8 cellular contexts compared by ENCODE assay signal in the genomic region with DNA sequence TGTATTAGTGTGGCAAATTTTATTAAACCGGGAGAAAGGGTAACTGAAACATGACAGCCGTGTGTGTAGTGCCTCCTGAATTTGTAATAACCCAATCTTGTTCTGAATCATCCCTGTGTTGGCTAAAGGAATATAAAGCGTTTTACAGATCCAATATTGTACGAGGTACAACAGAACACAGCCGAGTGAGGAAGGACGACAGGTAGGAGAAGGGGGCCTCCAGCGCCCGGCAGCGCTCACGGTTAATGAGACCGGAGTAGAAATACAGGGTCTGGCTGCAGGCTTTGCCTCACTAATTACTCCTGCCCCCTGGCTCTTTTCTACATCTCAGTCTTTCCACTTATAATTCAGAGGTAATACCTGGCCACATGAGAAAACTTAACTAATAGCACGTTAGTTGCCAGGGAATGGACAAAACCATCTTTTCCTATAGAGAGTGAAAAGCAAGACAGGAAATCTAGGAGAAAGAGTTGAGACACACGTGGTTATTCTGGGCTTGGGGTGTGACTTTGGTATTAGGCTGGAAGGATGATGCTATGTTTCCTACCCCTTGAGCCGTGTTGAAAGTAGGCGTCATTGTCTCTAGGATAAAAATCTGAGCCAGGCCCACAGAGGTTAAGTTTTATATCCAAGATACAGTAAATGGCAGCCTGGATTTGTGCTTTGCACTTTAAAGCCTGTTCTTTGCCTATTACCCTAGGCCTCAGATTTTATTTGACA. TPM values are rescaled to one million over a fixed set of nuclear protein-coding genes. Genes with fewer than 3 reads are reported as not detected.
DNase-seq lines count a peak whose midpoint lies in the region; ATAC-seq and TF ChIP-seq lines count a peak whose summit lies in the region.

No MANE protein-coding gene starts in this region.

- no peaks in the 10 kb centered on the region for H3K27me3 ChIP-seq in HCT116 (ENCODE audit: insufficient read depth, low read length)
- peaks cover 59% of the 10 kb centered on the region for H3K27me3 ChIP-seq in iPS-20b (ENCODE audit: insufficient read depth, low read length)
- peaks cover 6% of the 10 kb centered on the region for H3K27me3 ChIP-seq in smooth muscle cell (ENCODE audit: low read depth)
- H3K27me3 ChIP-seq in CD8-positive, alpha-beta memory T cell (ENCODE audit: insufficient read depth, low read length, poor library complexity, severe bottlenecking): peaks cover 12% of the 10 kb centered on the region

- peak overlapping the region; percentile 33 for H3K9ac ChIP-seq in HCT116 (ENCODE audit: low read length)
- peak overlapping the region; percentile 1; the same call in 1 of the 2 replicates for H3K9ac ChIP-seq in iPS-20b (ENCODE audit: low read depth, low read length)
- peak overlapping the region; percentile 28 for H3K9ac ChIP-seq in smooth muscle cell (ENCODE audit: low read depth)

- no peak overlapping the region for H3K27ac Mint-ChIP-seq in activated B cell treated with CpG ODN at 0.5 μM for 24 hours
- H3K27ac Mint-ChIP-seq in CD8-positive, alpha-beta memory T cell: no peak overlapping the region

- no peaks in the 10 kb centered on the region for H3K9me3 Mint-ChIP-seq in activated B cell treated with CpG ODN at 0.5 μM for 24 hours
- H3K9me3 Mint-ChIP-seq in CD8-positive, alpha-beta memory T cell: no peaks in the 10 kb centered on the region

- intact Hi-C loops in HCT116 (cut with micrococcal nuclease) (no loop called here), activated B cell treated with CpG ODN at 0.5 μM for 24 hours (cut with micrococcal nuclease) (no loop called here)

- peak overlapping the region; percentile 41 for H2AFZ ChIP-seq in HCT116 (ENCODE audit: low read depth, low read length, poor library complexity, severe bottlenecking)
- no peak overlapping the region for H2AFZ ChIP-seq in smooth muscle cell (ENCODE audit: low read depth)

- CTCF ChIA-PET in HCT116 (lab: Charles Lee) (no interaction called here), activated B cell treated with CpG ODN at 0.5 μM for 24 hours (lab: Charles Lee) (interaction anchor here (1.4 kb wide), 1 partner anchor 119 kb away, joined by 6 read pairs; no protein-coding TSS in a partner anchor)
- CTCF ChIA-PET in CD8-positive, alpha-beta memory T cell (lab: Charles Lee): no interaction called here

- H4K20me1 ChIP-seq in HCT116 (ENCODE audit: insufficient read depth) (no peaks in the 10 kb centered on the region), smooth muscle cell (ENCODE audit: low read depth) (no peaks in the 10 kb centered on the region)

- H3K9me3 ChIP-seq in HCT116 (ENCODE audit: control insufficient read depth in 1 of 2, insufficient read depth in 1 of 2, low read depth in 1 of 2, low read length in 2 of 2) (no peaks in the 10 kb centered on the region), iPS-20b (ENCODE audit: insufficient read depth, low read depth, low read length) (no peaks in the 10 kb centered on the region), smooth muscle cell (replicated peaks; ENCODE audit: low read depth) (no peaks in the 10 kb centered on the region)
- H3K9me3 ChIP-seq in CD8-positive, alpha-beta memory T cell (ENCODE audit: low read length): no peaks in the 10 kb centered on the region

- H3K4me2 ChIP-seq in HCT116 (ENCODE audit: low read length) (peak overlapping the region; percentile 69), smooth muscle cell (peak overlapping the region; percentile 91)

- H3K4me3 ChIP-seq in HCT116 (replicated peaks in 1 of 2; ENCODE audit: low read depth in 1 of 2, low read length in 2 of 2) (peak overlapping the region in 1 of 2 experiments; percentile 22; a peak in 2 of 4 replicates), iPS-20b (ENCODE audit: low read length) (peak overlapping the region; percentile 65), smooth muscle cell (peak overlapping the region; percentile 45)
- H3K4me3 ChIP-seq in CD8-positive, alpha-beta memory T cell (ENCODE audit: low read length): no peak overlapping the region

- TF ChIP-seq RAD21 in HCT116 (IDR thresholded peaks at IDR 0.05; ENCODE audit: low read depth): no peak

- H3K27ac ChIP-seq in HCT116 (ENCODE audit: low read depth, low read length) (peak overlapping the region; percentile 69), iPS-20b (ENCODE audit: low read length) (no peak overlapping the region), smooth muscle cell (ENCODE audit: low read depth) (peak overlapping the region; percentile 21)
- H3K27ac ChIP-seq in CD8-positive, alpha-beta memory T cell (ENCODE audit: low read depth, low read length): no peak overlapping the region

- TF ChIP-seq CTCF in HCT116 (IDR thresholded peaks at IDR 0.05 in 2 of 3, conservative IDR thresholded peaks at IDR 0.05 in 1 of 3; ENCODE audit: borderline replicate concordance in 1 of 3, insufficient read depth in 1 of 3, low read depth in 2 of 3, low read length in 2 of 3) (no peak), activated B cell treated with CpG ODN at 0.5 μM for 24 hours (IDR thresholded peaks at IDR 0.05) (no peak), smooth muscle cell (IDR thresholded peaks at IDR 0.05; ENCODE audit: borderline replicate concordance, insufficient read depth, poor library complexity, severe bottlenecking) (no peak), omental fat pad (IDR thresholded peaks at IDR 0.05) (no peak)

- peaks cover 34% of the 10 kb centered on the region for H3K27me3 Mint-ChIP-seq in activated B cell treated with CpG ODN at 0.5 μM for 24 hours
- peaks cover 23 to 54% of the 10 kb centered on the region in 2 donors for H3K27me3 Mint-ChIP-seq in CD8-positive, alpha-beta memory T cell

- H3K36me3 ChIP-seq in HCT116 (ENCODE audit: control insufficient read depth in 1 of 2, insufficient read depth in 2 of 2, low read length in 2 of 2) (no peaks in the 10 kb centered on the region), iPS-20b (ENCODE audit: insufficient read depth, low read depth, low read length) (no peaks in the 10 kb centered on the region), smooth muscle cell (ENCODE audit: low read depth) (no peaks in the 10 kb centered on the region)
- no peaks in the 10 kb centered on the region for H3K36me3 ChIP-seq in CD8-positive, alpha-beta memory T cell (ENCODE audit: insufficient read depth, low read length)

- no peaks in the 10 kb centered on the region for H3K9me2 ChIP-seq in HCT116 (ENCODE audit: insufficient read depth)

- H3K79me2 ChIP-seq in HCT116 (ENCODE audit: insufficient read depth, low read length): no peaks in the 10 kb centered on the region
- no peaks in the 10 kb centered on the region for H3K79me2 ChIP-seq in smooth muscle cell (ENCODE audit: low read depth)

- no peaks in the 10 kb centered on the region for H3K36me3 Mint-ChIP-seq in activated B cell treated with CpG ODN at 0.5 μM for 24 hours (ENCODE audit: low read depth)
- peaks cover 0 to 4% (median 0%) of the 10 kb centered on the region in 3 donors for H3K36me3 Mint-ChIP-seq in CD8-positive, alpha-beta memory T cell

- ATAC-seq in HCT116 (peak; percentile 20), activated B cell treated with CpG ODN at 0.5 μM for 24 hours (ENCODE audit: low read depth) (no peak), GM19395 (IDR thresholded peaks at IDR 0.05; ENCODE audit: unreplicated experiment) (no peak), GM19351 (IDR thresholded peaks at IDR 0.05; ENCODE audit: unreplicated experiment) (no peak), omental fat pad (ENCODE audit: low FRiP score) (no peak)

- POLR2A ChIA-PET in HCT116 (lab: Charles Lee) (no interaction called here), activated B cell treated with CpG ODN at 0.5 μM for 24 hours (lab: Charles Lee) (no interaction called here)
- POLR2A ChIA-PET in CD8-positive, alpha-beta memory T cell (lab: Charles Lee): no interaction called here

- no TSS peak for BruUV-seq in HCT116 (replicated peaks; lab: Mats Ljungman, UMichigan)

- H3K4me1 Mint-ChIP-seq in activated B cell treated with CpG ODN at 0.5 μM for 24 hours: peaks cover 11% of the 10 kb centered on the region
- peaks cover 6% of the 10 kb centered on the region in 3 donors for H3K4me1 Mint-ChIP-seq in CD8-positive, alpha-beta memory T cell

- H3F3A ChIP-seq in smooth muscle cell (ENCODE audit: low read depth): no peaks in the 10 kb centered on the region

- no peak for DNase-seq in HCT116 (ENCODE audit: low read depth, low spot score)
- DNase-seq in activated B cell treated with CpG ODN at 0.5 μM for 24 hours: no peak
- no peak for DNase-seq in smooth muscle cell (lab: John Stamatoyannopoulos, UW; ENCODE audit: unreplicated experiment)
- no peak for DNase-seq in CD8-positive, alpha-beta memory T cell
- no peak for DNase-seq in omental fat pad (ENCODE audit: low spot score)

- 39% methylated on average over 15 of the region's 15 CpGs for WGBS in smooth muscle cell (ENCODE audit: low lambda C conversion rate)

- RAD21 ChIA-PET in HCT116 (lab: Charles Lee; ENCODE audit: low non-redundant PET in 1 of 2, low total read pairs in 2 of 2, uncharacterized antibody in 2 of 2, unreplicated experiment in 2 of 2): no interaction called here

- H3K4me1 ChIP-seq in HCT116 (ENCODE audit: control insufficient read depth in 1 of 2, insufficient read depth in 2 of 2, low read length in 2 of 2) (peaks cover 54 to 60% of the 10 kb centered on the region in 2 experiments), iPS-20b (ENCODE audit: insufficient read depth, low read length) (peaks cover 35% of the 10 kb centered on the region), smooth muscle cell (ENCODE audit: low read depth) (peaks cover 16% of the 10 kb centered on the region)
- no peaks in the 10 kb centered on the region for H3K4me1 ChIP-seq in CD8-positive, alpha-beta memory T cell (ENCODE audit: insufficient read depth, low read length)

- peak overlapping the region; percentile 38 for H3K4me3 Mint-ChIP-seq in activated B cell treated with CpG ODN at 0.5 μM for 24 hours
- H3K4me3 Mint-ChIP-seq in CD8-positive, alpha-beta memory T cell: peak overlapping the region in 2 of 7 donors; percentile 1 to 35

- no peak for TF ChIP-seq POLR2A in HCT116 (IDR thresholded peaks at IDR 0.05; ENCODE audit: borderline replicate concordance, extremely low read depth, insufficient read depth, insufficient read length)

TF ChIP-seq in HCT116, 20 proteins besides CTCF, POLR2A, EP300 and RAD21:
- TF ChIP-seq JUND (IDR thresholded peaks at IDR 0.05) (no peak), EZH2 (IDR thresholded peaks at IDR 0.05) (no peak), CBX3 (IDR thresholded peaks at IDR 0.05; ENCODE audit: low read depth) (no peak)
TF ChIP-seq in HCT116: peak in this region for 0.

RNA-seq across cellular contexts. Expression of gene GRIK4, which starts 54.0 kb away (rescaled TPM):
- 0.52 TPM for total RNA-seq in HCT116 (2021; ENCODE audit: unreplicated experiment)
- 0.16 and 0.18 TPM in 2 replicates for polyA plus RNA-seq in HCT116 (2012)
- total RNA-seq in activated B cell treated with CpG ODN at 0.5 μM for 24 hours: 0.05 TPM in 1 of 2 replicates, not detected in the other
- total RNA-seq in smooth muscle cell: not detected in 2 replicates
- not detected in 2 replicates for polyA plus RNA-seq in smooth muscle cell
- under 1 TPM in 1 of 2 experiments, not detected in 1; 0.07 TPM for total RNA-seq in CD8-positive, alpha-beta memory T cell
- polyA plus RNA-seq in CD8-positive, alpha-beta memory T cell: not detected
- total RNA-seq in omental fat pad: under 1 TPM in 1 of 4 donors, not detected in 3; 0.09 TPM

Comparison
In these comparisons a context has a peak if more than half of its experiments do, and no peak if none do; other contexts are left out.
1. H3K27ac ChIP-seq: peak in HCT116 (single experiment) and smooth muscle cell (single experiment); none in iPS-20b (single experiment) and CD8-positive, alpha-beta memory T cell (single experiment).
2. Peak in every context shown above with its lines, with median percentiles within 50 percentile points of each other: H3K9ac ChIP-seq.